21 cellular contexts compared by ENCODE assay signal in the genomic region with DNA sequence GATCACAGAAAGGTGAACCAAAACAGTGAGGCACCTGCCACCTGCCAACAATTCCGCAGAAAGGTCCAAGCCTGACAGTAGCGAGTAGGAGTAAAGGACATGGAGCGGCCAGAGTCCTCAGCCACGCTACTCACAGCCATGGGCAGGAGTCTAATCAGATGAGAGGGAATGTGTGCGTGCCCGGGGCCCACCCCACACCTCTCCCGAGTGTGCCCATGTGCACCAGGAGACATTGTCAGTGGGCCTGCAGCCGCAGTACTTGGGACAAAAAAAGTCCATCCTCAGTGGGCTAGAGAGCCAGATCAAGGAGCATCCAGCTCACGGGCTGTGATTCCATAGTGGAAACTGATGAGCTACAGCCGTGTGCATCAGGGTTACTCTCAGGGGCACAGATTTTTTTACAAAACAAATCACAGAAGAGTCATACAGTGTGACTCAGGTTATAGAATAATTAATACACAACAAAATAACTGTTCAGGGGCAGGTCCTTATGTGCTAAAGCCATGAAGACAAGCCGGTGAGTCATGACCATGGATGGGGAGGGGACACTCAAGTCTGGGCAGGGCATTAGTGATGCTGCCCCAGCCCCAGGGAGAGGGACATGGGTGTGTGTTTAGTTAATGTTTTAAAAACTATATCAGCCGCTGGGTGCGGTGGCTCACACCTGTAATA. TPM values are rescaled to one million over a fixed set of nuclear protein-coding genes. Genes with fewer than 3 reads are reported as not detected.
DNase-seq lines count a peak whose midpoint lies in the region; ATAC-seq, FAIRE-seq and TF ChIP-seq lines count a peak whose summit lies in the region.
"Had no signal": no experiment of that assay in that cellular context is flagged by ENCODE, and none has a peak within 500 bp of the region (broad histone marks: within the 10 kb centered on the region; RNA-seq: fewer than 3 reads in every experiment).

No MANE protein-coding gene starts in this region.

- DNase-seq in ELR (ENCODE audit: low read depth), result peak; percentile 87
- DNase-seq in M059J (ENCODE audit: low read depth), result peak; percentile 63
- peak; percentile 13 for DNase-seq in astrocyte of the spinal cord (ENCODE audit: low read depth, low spot score)
- DNase-seq in keratinocyte (ENCODE audit: low read depth, low spot score), result peak; percentile 89
- no peak for DNase-seq in WTC11 (ENCODE audit: low spot score)
- DNase-seq in NCI-H2107 (lab: John Stamatoyannopoulos, UW), result no peak
- DNase-seq: activated CD4-positive, alpha-beta T cell treated with anti-CD3 and anti-CD28 coated beads for 1 hour; DMS 273 treated with DMSO at 0.1 percent for 48 hours; midbrain; MM.1S; NCI-H1930 had no signal

- H3K27ac Mint-ChIP-seq in WTC11, result no peak overlapping the region

- in situ Hi-C loops in astrocyte of the spinal cord (cut with HindIII; ENCODE audit: low sequenced_read_pairs), result no loop called here

- peak overlapping the region; percentile 40 for H3K27ac ChIP-seq in keratinocyte (ENCODE audit: control insufficient read depth, insufficient read depth, low read length)
- H3K27ac ChIP-seq: BLaER1, tibial nerve had no signal

- CTCF ChIA-PET in WTC11 (lab: Charles Lee), result interaction anchor here (0.8 kb wide), 1 partner anchor 72 kb away, joined by 3 read pairs; no protein-coding TSS in a partner anchor

- H3K4me3 ChIP-seq in astrocyte of the spinal cord (ENCODE audit: low read depth, low read length) (no peak overlapping the region), keratinocyte (ENCODE audit: control insufficient read depth in 2 of 3, extremely low read depth in 1 of 3, insufficient read depth in 2 of 3, low read depth in 1 of 3, low read length in 3 of 3) (no peak overlapping the region)
- H3K4me3 ChIP-seq: BLaER1, tibial nerve had no signal

- no peaks in the 10 kb centered on the region for H3K27me3 ChIP-seq in keratinocyte (ENCODE audit: control insufficient read depth, extremely low read depth, insufficient read depth, low read length)
- H3K27me3 ChIP-seq: BLaER1, tibial nerve had no signal

- H3K4me3 Mint-ChIP-seq in WTC11, result no peak overlapping the region
- H3K4me3 Mint-ChIP-seq: neural crest cell had no signal

- no peaks in the 10 kb centered on the region for H3K79me2 ChIP-seq in keratinocyte (ENCODE audit: control insufficient read depth, insufficient read depth, low read length)

- no peak overlapping the region for H3K9ac ChIP-seq in keratinocyte (ENCODE audit: control insufficient read depth, extremely low read depth, insufficient read depth, low read length)
- H3K9ac ChIP-seq: BLaER1 had no signal

- H3K4me1 ChIP-seq in keratinocyte (ENCODE audit: control insufficient read depth, extremely low read depth, insufficient read depth, low read length), result peaks cover 9% of the 10 kb centered on the region
- H3K4me1 ChIP-seq: BLaER1 had no signal

- ATAC-seq in WTC11 (no peak), HG03520 (IDR thresholded peaks at IDR 0.05; ENCODE audit: unreplicated experiment) (no peak), HG03280 (IDR thresholded peaks at IDR 0.05; ENCODE audit: unreplicated experiment) (no peak)
- ATAC-seq: HCT116 had no signal

- peaks cover 20 to 34% of the 10 kb centered on the region in 2 experiments for H3K36me3 ChIP-seq in keratinocyte (ENCODE audit: control insufficient read depth in 2 of 2, extremely low read depth in 1 of 2, insufficient read depth in 2 of 2, low read length in 2 of 2)

- TF ChIP-seq CTCF in astrocyte of the spinal cord (IDR thresholded peaks at IDR 0.05; ENCODE audit: low read depth, low read length) (no peak), keratinocyte (optimal IDR thresholded peaks at IDR 0.05 in 1 of 3, IDR thresholded peaks at IDR 0.05 in 1 of 3, conservative IDR thresholded peaks at IDR 0.05 in 1 of 3; ENCODE audit: extremely low read depth in 1 of 3, insufficient read depth in 2 of 3, low read length in 3 of 3) (no peak), WTC11 (IDR thresholded peaks at IDR 0.05) (no peak)

- H3K4me2 ChIP-seq in keratinocyte (ENCODE audit: control insufficient read depth, extremely low read depth, insufficient read depth, low read depth, low read length), result peak overlapping the region; percentile 27
- H3K4me2 ChIP-seq: BLaER1 had no signal

- H3K27me3 Mint-ChIP-seq in WTC11 (ENCODE audit: low read depth), result no peaks in the 10 kb centered on the region

- no peaks in the 10 kb centered on the region for H3K9me3 ChIP-seq in keratinocyte (ENCODE audit: control insufficient read depth, low read depth, low read length)
- H3K9me3 ChIP-seq: BLaER1, tibial nerve had no signal

- dilution Hi-C loops in keratinocyte (cut with MboI; ENCODE audit: extremely low pct_ligation_motif_present, low sequenced_read_pairs), result no loop called here

- peaks cover 5% of the 10 kb centered on the region; the same call in 1 of the 2 replicates for H3K4me1 Mint-ChIP-seq in WTC11

- H4K20me1 ChIP-seq in keratinocyte (ENCODE audit: control insufficient read depth, extremely low read depth, insufficient read depth, low read length), result no peaks in the 10 kb centered on the region

- no peaks in the 10 kb centered on the region for H3K9me3 Mint-ChIP-seq in WTC11
- H3K9me3 Mint-ChIP-seq: neural crest cell had no signal

- peak; percentile 67 for FAIRE-seq in keratinocyte (lab: Jason Lieb, UNC)
- FAIRE-seq: GM18507 had no signal

- no peak overlapping the region for H2AFZ ChIP-seq in keratinocyte (ENCODE audit: control insufficient read depth, low read length)

- H3K9me1 ChIP-seq in keratinocyte (ENCODE audit: control insufficient read depth, extremely low read depth, insufficient read depth, low read length), result peaks cover 3% of the 10 kb centered on the region

- POLR2A ChIA-PET in WTC11 (lab: Charles Lee), result no interaction called here

- H3K36me3 Mint-ChIP-seq in WTC11, result peaks cover 54% of the 10 kb centered on the region

RNA-seq across cellular contexts. Expression of a gene that starts 12.0 kb away (rescaled TPM):
- total RNA-seq in M059J (2014; rRNA removed; shearing (Covaris generic)), result 60.3 and 102 TPM in 2 replicates
- 5.9 to 28.0 TPM (median 14.7 TPM) in 3 replicates for polyA plus RNA-seq in keratinocyte
- 80.5 TPM for polyA plus RNA-seq in keratinocyte (2011; ENCODE audit: low read depth)
- 6.2 and 18.6 TPM in 2 replicates for polyA plus RNA-seq in keratinocyte (2011; cell fraction: cytosol; rRNA removed)
- 17.9 and 27.4 TPM in 2 replicates for polyA plus RNA-seq in keratinocyte (2011; cell fraction: nucleus; rRNA removed)
- polyA plus RNA-seq in keratinocyte (2012; ENCODE audit: low replicate concordance), result 34.0 and 58.1 TPM in 2 replicates
- 2.7 to 29.5 TPM (median 10.2 TPM) in 3 replicates for polyA minus RNA-seq in keratinocyte
- polyA minus RNA-seq in keratinocyte (2011; cell fraction: cytosol; rRNA and poly(A)+ RNA removed), result 24.4 TPM
- polyA minus RNA-seq in keratinocyte (2011; cell fraction: nucleus; rRNA and poly(A)+ RNA removed), result 4.8 and 8.4 TPM in 2 replicates
- total RNA-seq in WTC11 (2021), result 52.3 to 57.0 TPM (median 52.5 TPM) in 3 replicates

RNA-seq across cellular contexts. Expression of a gene that starts 28.3 kb away (rescaled TPM):
- total RNA-seq in M059J (2014; rRNA removed; shearing (Covaris generic)), result not detected in 2 replicates
- not detected in 3 replicates for polyA plus RNA-seq in keratinocyte
- polyA plus RNA-seq in keratinocyte (2011; ENCODE audit: low read depth), result not detected
- polyA plus RNA-seq in keratinocyte (2011; cell fraction: cytosol; rRNA removed), result not detected in 2 replicates
- not detected in 2 replicates for polyA plus RNA-seq in keratinocyte (2011; cell fraction: nucleus; rRNA removed)
- 0.17 TPM in 1 of 2 replicates, not detected in the other for polyA plus RNA-seq in keratinocyte (2012; ENCODE audit: low replicate concordance)
- polyA minus RNA-seq in keratinocyte, result not detected in 3 replicates
- polyA minus RNA-seq in keratinocyte (2011; cell fraction: cytosol; rRNA and poly(A)+ RNA removed), result not detected
- not detected in 2 replicates for polyA minus RNA-seq in keratinocyte (2011; cell fraction: nucleus; rRNA and poly(A)+ RNA removed)
- 3.4 to 4.5 TPM (median 4.1 TPM) in 3 replicates for total RNA-seq in WTC11 (2021)
- total RNA-seq: dermis microvascular lymphatic vessel endothelial cell; NCI-H460; T-helper 2 cell treated with Interferon-gamma antibody and Interleukin-4, amounts not matched to agents 100 ng/mL and 5 ng/mL, for 36 hours; tibial nerve had no signal

RNA-seq across cellular contexts. Expression of a gene that starts 28.4 kb away (rescaled TPM):
- 46.0 and 46.9 TPM in 2 replicates for total RNA-seq in M059J (2014; rRNA removed; shearing (Covaris generic))
- 23.1 to 36.8 TPM (median 29.6 TPM) in 3 replicates for polyA plus RNA-seq in keratinocyte
- polyA plus RNA-seq in keratinocyte (2011; ENCODE audit: low read depth), result 27.8 TPM
- polyA plus RNA-seq in keratinocyte (2011; cell fraction: cytosol; rRNA removed), result 25.7 and 27.4 TPM in 2 replicates
- polyA plus RNA-seq in keratinocyte (2011; cell fraction: nucleus; rRNA removed), result 37.9 and 40.2 TPM in 2 replicates
- 29.7 and 31.2 TPM in 2 replicates for polyA plus RNA-seq in keratinocyte (2012; ENCODE audit: low replicate concordance)
- 42.8 to 48.1 TPM (median 44.4 TPM) in 3 replicates for polyA minus RNA-seq in keratinocyte
- polyA minus RNA-seq in keratinocyte (2011; cell fraction: cytosol; rRNA and poly(A)+ RNA removed), result 24.6 TPM
- 18.7 and 30.3 TPM in 2 replicates for polyA minus RNA-seq in keratinocyte (2011; cell fraction: nucleus; rRNA and poly(A)+ RNA removed)
- total RNA-seq in WTC11 (2021), result 29.7 to 37.6 TPM (median 32.6 TPM) in 3 replicates

RNA-seq across cellular contexts. Expression of a gene that starts 28.7 kb away (rescaled TPM):
- total RNA-seq in M059J (2014; rRNA removed; shearing (Covaris generic)), result 97.1 and 106 TPM in 2 replicates
- 112 to 187 TPM (median 154 TPM) in 3 replicates for polyA plus RNA-seq in keratinocyte
- 12.9 TPM for polyA plus RNA-seq in keratinocyte (2011; ENCODE audit: low read depth)
- 206 and 231 TPM in 2 replicates for polyA plus RNA-seq in keratinocyte (2011; cell fraction: cytosol; rRNA removed)
- polyA plus RNA-seq in keratinocyte (2011; cell fraction: nucleus; rRNA removed), result 99.3 and 102 TPM in 2 replicates
- 152 and 176 TPM in 2 replicates for polyA plus RNA-seq in keratinocyte (2012; ENCODE audit: low replicate concordance)
- 61.8 to 73.4 TPM (median 69.0 TPM) in 3 replicates for polyA minus RNA-seq in keratinocyte
- polyA minus RNA-seq in keratinocyte (2011; cell fraction: cytosol; rRNA and poly(A)+ RNA removed), result 84.6 TPM
- polyA minus RNA-seq in keratinocyte (2011; cell fraction: nucleus; rRNA and poly(A)+ RNA removed), result 16.2 and 16.9 TPM in 2 replicates
- 269 to 314 TPM (median 310 TPM) in 3 replicates for total RNA-seq in WTC11 (2021)

RNA-seq across cellular contexts. Expression of a gene that starts 38.2 kb away (rescaled TPM):
- 0.20 TPM in 1 of 2 replicates, not detected in the other for total RNA-seq in M059J (2014; rRNA removed; shearing (Covaris generic))
- 1.4 to 2.3 TPM (median 1.7 TPM) in 3 replicates for polyA plus RNA-seq in keratinocyte
- 27.8 TPM for polyA plus RNA-seq in keratinocyte (2011; ENCODE audit: low read depth)
- 3.3 and 4.9 TPM in 2 replicates for polyA plus RNA-seq in keratinocyte (2011; cell fraction: cytosol; rRNA removed)
- polyA plus RNA-seq in keratinocyte (2011; cell fraction: nucleus; rRNA removed), result 3.7 and 7.6 TPM in 2 replicates
- 2.0 and 195 TPM in 2 replicates for polyA plus RNA-seq in keratinocyte (2012; ENCODE audit: low replicate concordance)
- polyA minus RNA-seq in keratinocyte, result 0.32 TPM in 1 of 3 replicates, not detected in the others
- polyA minus RNA-seq in keratinocyte (2011; cell fraction: cytosol; rRNA and poly(A)+ RNA removed), result not detected
- 5.0 TPM in 1 of 2 replicates, not detected in the other for polyA minus RNA-seq in keratinocyte (2011; cell fraction: nucleus; rRNA and poly(A)+ RNA removed)
- total RNA-seq in WTC11 (2021), result 0.72 to 2.7 TPM (median 1.9 TPM) in 3 replicates
- total RNA-seq: NCI-H460; neural crest cell; T-helper 2 cell treated with Interferon-gamma antibody and Interleukin-4, amounts not matched to agents 100 ng/mL and 5 ng/mL, for 36 hours had no signal

Comparison
In these comparisons a context has a peak if more than half of its experiments do, and no peak if none do; other contexts are left out.
1. DNase-seq: peak in ELR (single experiment), M059J (single experiment), astrocyte of the spinal cord (single experiment) and keratinocyte (single experiment); none in WTC11 (single experiment) and NCI-H2107 (single experiment).